In genomic region chr2:36380624-36381481, GRCh38 we compare ENCODE assay signal across 9 cellular contexts. TPM values are rescaled to one million over a fixed set of nuclear protein-coding genes. Genes with fewer than 3 reads are reported as not detected.
A peak's percentile ranks its signal among the peaks of the same experiment; 100 is the strongest.
DNase-seq lines count a peak whose midpoint lies in the region; ATAC-seq and TF ChIP-seq lines count a peak whose summit lies in the region.
"Had no signal": no experiment of that assay in that cellular context is flagged by ENCODE, and none has a peak within 500 bp of the region (broad histone marks: within the 10 kb centered on the region; RNA-seq: fewer than 3 reads in every experiment).

No MANE protein-coding gene starts in this region.

- no peak overlapping the region for H3K4me3 Mint-ChIP-seq in MCF 10A (ENCODE audit: unreplicated experiment)

- in situ Hi-C loops in transverse colon (cut with MboI; ENCODE audit: low pct_ligation_motif_present in 1 of 4, low pct_unique_long_range_greater_than_20kb in 1 of 4, low sequenced_read_pairs in 3 of 4) = no loop called here

- CTCF ChIA-PET in MCF 10A (lab: Yijun Ruan, JAX) = interaction anchor here (0.7 to 1.1 kb wide), 3 partner anchors 14 to 23 kb away, joined by 3 read pairs; no protein-coding TSS in a partner anchor

- no peak for ATAC-seq in HG02678 (IDR thresholded peaks at IDR 0.05; ENCODE audit: unreplicated experiment)

- H3K27ac Mint-ChIP-seq in MCF 10A (ENCODE audit: low read depth, unreplicated experiment) = peak overlapping the region; percentile 41

- intact Hi-C loops in MCF 10A (cut with micrococcal nuclease) (no loop called here), transverse colon (cut with DNase I; ENCODE audit: low total_unique reads) (no loop called here)

- WGBS in transverse colon (ENCODE audit: low coverage in 1 of 2), 2 donors = 11 to 45% methylated on average over 7 to 15 of the region's 15 CpGs

- H3K4me3 ChIP-seq in transverse colon = no peak overlapping the region

- TF ChIP-seq POLR2A in transverse colon (IDR thresholded peaks at IDR 0.05) = no peak

- no peaks in the 10 kb centered on the region for H3K9me3 ChIP-seq in transverse colon

- H3K36me3 Mint-ChIP-seq in MCF 10A (ENCODE audit: insufficient read depth, unreplicated experiment) = peaks cover 71% of the 10 kb centered on the region

- no peaks in the 10 kb centered on the region for H3K36me3 ChIP-seq in transverse colon

- peaks cover 56% of the 10 kb centered on the region for H3K4me1 Mint-ChIP-seq in MCF 10A (ENCODE audit: insufficient read depth, unreplicated experiment)

- DNase-seq in LHCN-M2 (ENCODE audit: low read depth) (peak; percentile 75), MCF 10A (ENCODE audit: unreplicated experiment) (peak; percentile 56), left kidney (ENCODE audit: low read depth, low spot score) (peak; percentile 84), transverse colon (peak; percentile 65), amygdala (lab: John Stamatoyannopoulos, UW) (no peak), midbrain (lab: John Stamatoyannopoulos, UW) (no peak), DMS79 treated with DMSO at 0.1 percent for 48 hours (lab: John Stamatoyannopoulos, UW) (no peak)
- DNase-seq: activated CD8-positive, alpha-beta memory T cell treated with anti-CD3 and anti-CD28 coated beads, Interleukin-2, amount 50 U/mL, for 4 hours had no signal

- no peaks in the 10 kb centered on the region for H3K27me3 Mint-ChIP-seq in MCF 10A (ENCODE audit: insufficient read depth, unreplicated experiment)

- peak overlapping the region; percentile 47 to 69 (median 59) for H3K27ac ChIP-seq in transverse colon

- peaks cover 35 to 48% (median 38%) of the 10 kb centered on the region in 4 donors for H3K4me1 ChIP-seq in transverse colon

- TF ChIP-seq EP300 in transverse colon (IDR thresholded peaks at IDR 0.05; ENCODE audit: low read depth) = no peak

- H3K27me3 ChIP-seq in transverse colon = no peaks in the 10 kb centered on the region

- no TSS peak for BruUV-seq in MCF 10A (replicated peaks; lab: Mats Ljungman, UMichigan)

- H3K9me3 Mint-ChIP-seq in MCF 10A (ENCODE audit: unreplicated experiment) = no peaks in the 10 kb centered on the region

- TF ChIP-seq CTCF in MCF 10A (IDR thresholded peaks at IDR 0.05; ENCODE audit: unreplicated experiment) (no peak), transverse colon (IDR thresholded peaks at IDR 0.05) (no peak)

- POLR2A ChIA-PET in MCF 10A (lab: Yijun Ruan, JAX) = interaction anchor here (1.0 to 5.9 kb wide), 3 partner anchors 8 to 25 kb away, joined by 3 to 38 read pairs (median 4); partner anchors contain the start of gene CRIM1

RNA-seq across cellular contexts. Expression of gene CRIM1, which starts 25.3 kb away (rescaled TPM):
- total RNA-seq in LHCN-M2 (2014; rRNA removed) (96.4 and 102 TPM in 2 replicates), MCF 10A (2022) (119 and 185 TPM in 2 replicates), transverse colon (100 to 1,000 TPM in 1 of 4 donors, 10 to 100 TPM in 3; 73.7 to 134 (median 80.7) TPM)
- polyA plus RNA-seq in LHCN-M2 (2012) = 159 TPM

Comparison
In these comparisons a context has a peak if more than half of its experiments do, and no peak if none do; other contexts are left out.
1. DNase-seq: peak in LHCN-M2 (single experiment), MCF 10A (single experiment), left kidney (single experiment) and transverse colon (single experiment); none in amygdala (0 of 56), midbrain (single experiment) and DMS79 treated with DMSO at 0.1 percent for 48 hours (single experiment).